In the genomic region with DNA sequence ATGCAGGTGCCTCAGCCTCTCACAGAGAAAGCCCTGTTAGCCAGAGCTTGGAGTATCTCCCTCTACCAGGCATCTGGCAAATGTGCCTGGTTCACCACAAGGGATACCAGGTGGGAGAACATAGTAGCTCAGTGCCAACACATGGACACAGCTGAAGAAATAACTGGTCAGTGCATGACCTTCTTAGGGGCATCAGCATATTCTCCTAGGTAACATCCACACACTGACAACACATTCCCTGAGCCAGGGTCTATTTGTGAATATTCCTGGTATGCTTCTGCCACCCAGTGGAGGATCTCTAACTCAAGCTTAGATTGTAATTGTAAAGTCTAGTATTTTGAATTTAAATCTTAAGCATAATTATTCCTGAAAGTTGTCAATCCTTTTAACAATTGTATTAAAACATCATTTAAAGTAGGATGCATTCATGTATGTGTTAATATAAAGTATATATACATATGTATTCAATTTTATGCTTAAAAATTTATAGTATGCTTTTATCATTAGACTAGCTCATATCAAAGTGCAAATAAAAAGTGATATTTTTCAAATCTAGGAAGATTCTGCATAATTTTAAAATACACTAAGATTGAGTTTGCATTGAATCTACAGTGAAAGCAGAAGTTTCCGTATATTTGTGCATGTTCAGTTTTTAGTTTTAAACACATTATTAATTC, we compare ENCODE assay signal across 8 cellular contexts. TPM values are rescaled to one million over a fixed set of nuclear protein-coding genes. Genes with fewer than 3 reads are reported as not detected.
DNase-seq lines count a peak whose midpoint lies in the region; ATAC-seq and TF ChIP-seq lines count a peak whose summit lies in the region.

No MANE protein-coding gene starts in this region.

- H3K9me3 ChIP-seq in SK-N-SH (0 out of 2 replicates have a peak, but pooled peaks cover 5% of the 10 kb centered on the region), trophoblast cell (ENCODE audit: insufficient read depth, low read depth, low read length) (no peaks in the 10 kb centered on the region)

- no peaks in the 10 kb centered on the region for H3K79me1 ChIP-seq in trophoblast cell (ENCODE audit: low read length)

- no peak overlapping the region for H3K9ac ChIP-seq in SK-N-SH
- no peak overlapping the region for H3K9ac ChIP-seq in trophoblast cell (ENCODE audit: low read length)

- H4K91ac ChIP-seq in trophoblast cell (ENCODE audit: low read depth, low read length), result no peak overlapping the region

- H3K4me3 Mint-ChIP-seq in activated naive CD4-positive, alpha-beta T cell treated with anti-CD3 and anti-CD28 coated beads for 36 hours, result no peak overlapping the region

- no peak overlapping the region for H3K27ac Mint-ChIP-seq in activated naive CD4-positive, alpha-beta T cell treated with anti-CD3 and anti-CD28 coated beads for 36 hours

- no peak overlapping the region for H2BK12ac ChIP-seq in trophoblast cell (ENCODE audit: low read length)

- peak; percentile 77 for TF ChIP-seq CTCF in SK-N-SH (IDR thresholded peaks at IDR 0.05)

- no peak overlapping the region for H2AK5ac ChIP-seq in trophoblast cell (ENCODE audit: low read length)

- no peak for TF ChIP-seq EP300 in SK-N-SH (IDR thresholded peaks at IDR 0.05; ENCODE audit: borderline replicate concordance in 1 of 2, low read depth in 1 of 2, low read length in 1 of 2)

- CTCF ChIA-PET in activated naive CD4-positive, alpha-beta T cell treated with anti-CD3 and anti-CD28 coated beads for 36 hours (lab: Charles Lee), result no interaction called here
- CTCF ChIA-PET in SK-N-SH (lab: Yijun Ruan, JAX), result interaction anchor here (0.6 to 5.7 kb wide), 48 partner anchors 11 to 1030 kb away, joined by 3 to 55 read pairs (median 4); no protein-coding TSS in a partner anchor

- H3K79me2 ChIP-seq in SK-N-SH (ENCODE audit: insufficient read depth) (no peaks in the 10 kb centered on the region), trophoblast cell (ENCODE audit: control insufficient read depth, insufficient read depth, low read length, poor library complexity) (no peaks in the 10 kb centered on the region)

- DNase-seq in activated naive CD4-positive, alpha-beta T cell treated with anti-CD3 and anti-CD28 coated beads for 36 hours, result peak; percentile 11
- DNase-seq in activated naive CD4-positive, alpha-beta T cell (lab: John Stamatoyannopoulos, UW), result no peak
- peak; percentile 36 for DNase-seq in NCI-H1092 (lab: John Stamatoyannopoulos, UW)
- peak; percentile 49 for DNase-seq in SK-N-SH
- peak; percentile 84 for DNase-seq in fibroblast of the conjunctiva (ENCODE audit: low read depth)
- DNase-seq in trophoblast cell, result peak; percentile 11 to 64
- DNase-seq in activated CD4-positive, alpha-beta T cell treated with anti-CD3 and anti-CD28 coated beads, Interleukin-2, amount 50 U/mL, for 48 hours, result no peak

- no peak overlapping the region for H3K18ac ChIP-seq in trophoblast cell (ENCODE audit: low read length)

- H3K36me3 ChIP-seq in SK-N-SH (replicated peaks in 1 of 2; ENCODE audit: control insufficient read depth in 1 of 2, insufficient read depth in 2 of 2, low read length in 1 of 2), result no peaks in the 10 kb centered on the region
- no peaks in the 10 kb centered on the region for H3K36me3 ChIP-seq in trophoblast cell (ENCODE audit: control insufficient read depth in 1 of 2, insufficient read depth in 2 of 2, low read length in 2 of 2)

- H3K14ac ChIP-seq in trophoblast cell (ENCODE audit: low read length), result no peak overlapping the region

- no peak overlapping the region for H4K8ac ChIP-seq in trophoblast cell (ENCODE audit: low read depth, low read length)

- no peaks in the 10 kb centered on the region for H3K9me3 Mint-ChIP-seq in activated naive CD4-positive, alpha-beta T cell treated with anti-CD3 and anti-CD28 coated beads for 36 hours

- H3K27me3 ChIP-seq in SK-N-SH (ENCODE audit: insufficient read depth) (peaks cover 9% of the 10 kb centered on the region), trophoblast cell (ENCODE audit: insufficient read depth, low read length) (no peaks in the 10 kb centered on the region)

- 31% methylated on average over 1 of the region's 1 CpG for WGBS in SK-N-SH (ENCODE audit: low lambda C conversion rate)
- no CpG with 5 or more reads among the region's 1 CpG for WGBS in trophoblast cell (ENCODE audit: extremely low coverage, insufficient coverage, insufficient read length)

- no peak overlapping the region for H2BK120ac ChIP-seq in trophoblast cell (ENCODE audit: insufficient read depth, low read length, poor library complexity)

- peak; percentile 92 for TF ChIP-seq RAD21 in SK-N-SH (IDR thresholded peaks at IDR 0.05; ENCODE audit: low read length)

- H3K36me3 Mint-ChIP-seq in activated naive CD4-positive, alpha-beta T cell treated with anti-CD3 and anti-CD28 coated beads for 36 hours (ENCODE audit: low read depth), result no peaks in the 10 kb centered on the region

- no peaks in the 10 kb centered on the region for H4K20me1 ChIP-seq in SK-N-SH (ENCODE audit: insufficient read depth)

- H3K27me3 Mint-ChIP-seq in activated naive CD4-positive, alpha-beta T cell treated with anti-CD3 and anti-CD28 coated beads for 36 hours (ENCODE audit: low read depth), result no peaks in the 10 kb centered on the region

- H3K4me1 ChIP-seq in SK-N-SH (ENCODE audit: control insufficient read depth in 1 of 2, insufficient read depth in 2 of 2, low read depth in 1 of 2, low read length in 1 of 2) (no peaks in the 10 kb centered on the region; a peak in 1 of 4 replicates), trophoblast cell (ENCODE audit: control insufficient read depth in 1 of 2, insufficient read depth in 2 of 2, low read length in 2 of 2) (no peaks in the 10 kb centered on the region)

- ATAC-seq in HG03571 (IDR thresholded peaks at IDR 0.05; ENCODE audit: unreplicated experiment), result no peak

- no peaks in the 10 kb centered on the region for H3F3A ChIP-seq in SK-N-SH (replicated peaks; ENCODE audit: insufficient read depth)

- H3K4me3 ChIP-seq in SK-N-SH (ENCODE audit: low read depth in 2 of 2, low read length in 1 of 2), result no peak overlapping the region
- H3K4me3 ChIP-seq in trophoblast cell (ENCODE audit: low read depth, low read length), result no peak overlapping the region

- POLR2A ChIA-PET in SK-N-SH (lab: Yijun Ruan, JAX), result no interaction called here

- H3K4me1 Mint-ChIP-seq in activated naive CD4-positive, alpha-beta T cell treated with anti-CD3 and anti-CD28 coated beads for 36 hours (ENCODE audit: low read depth), result no peaks in the 10 kb centered on the region

- no peak overlapping the region for H3K4ac ChIP-seq in trophoblast cell (ENCODE audit: low read depth, low read length)

- H3K9me2 ChIP-seq in SK-N-SH, result no peaks in the 10 kb centered on the region

- intact Hi-C loops in activated naive CD4-positive, alpha-beta T cell treated with anti-CD3 and anti-CD28 coated beads for 36 hours (cut with micrococcal nuclease), result loop anchor here (2.0 to 5.0 kb wide), 2 partner anchors 848 to 1015 kb away; no protein-coding TSS in a partner anchor

- H3K27ac ChIP-seq in SK-N-SH (ENCODE audit: low read depth in 2 of 2, low read length in 1 of 2) (no peak overlapping the region), trophoblast cell (ENCODE audit: low read depth, low read length) (no peak overlapping the region)

- H2AFZ ChIP-seq in SK-N-SH (ENCODE audit: low read depth), result no peak overlapping the region
- H2AFZ ChIP-seq in trophoblast cell (ENCODE audit: insufficient read depth, low read length, poor library complexity), result no peak overlapping the region

- no peak overlapping the region for H3K23ac ChIP-seq in trophoblast cell (ENCODE audit: low read length)

- H3K4me2 ChIP-seq in SK-N-SH (no peak overlapping the region), trophoblast cell (ENCODE audit: low read length) (no peak overlapping the region)

- H2BK5ac ChIP-seq in trophoblast cell (ENCODE audit: low read depth, low read length, poor library complexity), result no peak overlapping the region

- H4K12ac ChIP-seq in trophoblast cell (ENCODE audit: low read depth, low read length), result no peak overlapping the region

TF ChIP-seq in SK-N-SH, 30 proteins besides CTCF, POLR2A, EP300 and RAD21:
- TF ChIP-seq FOXM1 (IDR thresholded peaks at IDR 0.05; ENCODE audit: low read depth) (no peak), SMC3 (IDR thresholded peaks at IDR 0.05; ENCODE audit: low read depth, low read length) (peak; percentile 87), MEF2A (IDR thresholded peaks at IDR 0.05; ENCODE audit: borderline replicate concordance, low read depth) (no peak)

RNA-seq across cellular contexts. Expression of gene COL21A1, which starts 45.3 kb away (rescaled TPM):
- not detected for total RNA-seq in activated naive CD4-positive, alpha-beta T cell treated with anti-CD3 and anti-CD28 coated beads for 36 hours
- 0.07 and 0.19 TPM in 2 replicates for polyA plus RNA-seq in SK-N-SH (2012; rRNA removed)
- 0.14 and 0.18 TPM in 2 replicates for polyA plus RNA-seq in SK-N-SH (2012; cell fraction: cytosol; rRNA removed)
- 0.20 and 0.42 TPM in 2 replicates for polyA plus RNA-seq in SK-N-SH (2012; cell fraction: nucleus; rRNA removed)
- 9.4 and 9.9 TPM in 2 replicates for polyA plus RNA-seq in trophoblast cell (2013)

Comparison
In these comparisons a context has a peak if more than half of its experiments do, and no peak if none do; other contexts are left out.
1. DNase-seq: peak in activated naive CD4-positive, alpha-beta T cell treated with anti-CD3 and anti-CD28 coated beads for 36 hours (single experiment), NCI-H1092 (single experiment), SK-N-SH (single experiment), fibroblast of the conjunctiva (single experiment) and trophoblast cell (2 of 2); none in activated naive CD4-positive, alpha-beta T cell (0 of 4) and activated CD4-positive, alpha-beta T cell treated with anti-CD3 and anti-CD28 coated beads, Interleukin-2, amount 50 U/mL, for 48 hours (0 of 2).